ENCODE assay signal across 2 cellular contexts in the genomic region with DNA sequence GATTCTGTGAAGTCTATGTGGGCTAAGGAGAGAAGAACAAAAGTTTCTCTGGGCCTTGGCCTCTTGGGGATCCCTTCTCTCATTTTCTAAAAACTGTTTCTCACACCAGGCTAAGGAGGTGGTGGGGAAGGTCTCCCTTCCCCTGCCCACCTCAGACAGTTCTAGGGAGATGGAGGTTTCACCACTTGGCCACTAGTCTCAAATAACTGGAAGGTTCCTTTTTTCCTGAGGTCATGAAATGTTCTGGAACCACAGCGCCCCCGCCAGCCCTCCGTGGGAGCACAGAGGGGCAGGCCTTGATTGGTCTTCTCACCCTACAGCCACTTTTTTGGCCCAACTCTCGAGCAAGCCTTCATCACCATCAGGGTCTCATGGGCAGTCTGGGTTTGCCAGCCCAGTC.
TF ChIP-seq lines count a peak whose summit lies in the region.

No MANE protein-coding gene starts in this region.

TF ChIP-seq in Ishikawa, 13 proteins besides CTCF, POLR2A, EP300 and RAD21:
- TF ChIP-seq NFIC (IDR thresholded peaks at IDR 0.05) (no peak), TEAD4 (IDR thresholded peaks at IDR 0.05) (no peak), TCF12 (IDR thresholded peaks at IDR 0.05; ENCODE audit: low read depth) (no peak), FOXM1 (IDR thresholded peaks at IDR 0.05; ENCODE audit: borderline replicate concordance, low read depth) (no peak), CEBPB (IDR thresholded peaks at IDR 0.05) (no peak), REST (IDR thresholded peaks at IDR 0.05; ENCODE audit: low read depth) (no peak), TAF1 (IDR thresholded peaks at IDR 0.05; ENCODE audit: low read depth) (no peak), CREB1 (IDR thresholded peaks at IDR 0.05; ENCODE audit: low read depth) (no peak), YY1 (IDR thresholded peaks at IDR 0.05; ENCODE audit: low read depth) (no peak), ZBTB7A (IDR thresholded peaks at IDR 0.05; ENCODE audit: low read depth) (no peak), USF1 (IDR thresholded peaks at IDR 0.05) (no peak)
- TF ChIP-seq, protein P1, sequence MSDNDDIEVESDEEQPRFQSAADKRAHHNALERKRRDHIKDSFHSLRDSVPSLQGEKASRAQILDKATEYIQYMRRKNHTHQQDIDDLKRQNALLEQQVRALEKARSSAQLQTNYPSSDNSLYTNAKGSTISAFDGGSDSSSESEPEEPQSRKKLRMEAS (IDR thresholded peaks at IDR 0.05): no peak

TF ChIP-seq in HepG2, 621 proteins besides CTCF, POLR2A, EP300 and RAD21 (continues in another document):
- TF ChIP-seq ZNF326 (CRISPR knock-in tag; IDR thresholded peaks at IDR 0.05; ENCODE audit: borderline replicate concordance): peak; percentile 65; the same call in 1 of the 2 replicates
- TF ChIP-seq ZNF143 (CRISPR knock-in tag; IDR thresholded peaks at IDR 0.05): no peak
- no peak for TF ChIP-seq TOE1 (CRISPR knock-in tag; IDR thresholded peaks at IDR 0.05)
- no peak for TF ChIP-seq ZNF580 (CRISPR knock-in tag; IDR thresholded peaks at IDR 0.05; ENCODE audit: borderline replicate concordance, low read depth)
- TF ChIP-seq ZFP90 (CRISPR knock-in tag; IDR thresholded peaks at IDR 0.05; ENCODE audit: borderline replicate concordance): no peak
- no peak for TF ChIP-seq ZNF543 (CRISPR knock-in tag; IDR thresholded peaks at IDR 0.05)
- TF ChIP-seq ETV6 (CRISPR knock-in tag; conservative IDR thresholded peaks at IDR 0.05): no peak
- no peak for TF ChIP-seq ZBTB42 (CRISPR knock-in tag; IDR thresholded peaks at IDR 0.05)
- no peak for TF ChIP-seq MATR3 (CRISPR knock-in tag; IDR thresholded peaks at IDR 0.05)
- TF ChIP-seq, protein P2, sequence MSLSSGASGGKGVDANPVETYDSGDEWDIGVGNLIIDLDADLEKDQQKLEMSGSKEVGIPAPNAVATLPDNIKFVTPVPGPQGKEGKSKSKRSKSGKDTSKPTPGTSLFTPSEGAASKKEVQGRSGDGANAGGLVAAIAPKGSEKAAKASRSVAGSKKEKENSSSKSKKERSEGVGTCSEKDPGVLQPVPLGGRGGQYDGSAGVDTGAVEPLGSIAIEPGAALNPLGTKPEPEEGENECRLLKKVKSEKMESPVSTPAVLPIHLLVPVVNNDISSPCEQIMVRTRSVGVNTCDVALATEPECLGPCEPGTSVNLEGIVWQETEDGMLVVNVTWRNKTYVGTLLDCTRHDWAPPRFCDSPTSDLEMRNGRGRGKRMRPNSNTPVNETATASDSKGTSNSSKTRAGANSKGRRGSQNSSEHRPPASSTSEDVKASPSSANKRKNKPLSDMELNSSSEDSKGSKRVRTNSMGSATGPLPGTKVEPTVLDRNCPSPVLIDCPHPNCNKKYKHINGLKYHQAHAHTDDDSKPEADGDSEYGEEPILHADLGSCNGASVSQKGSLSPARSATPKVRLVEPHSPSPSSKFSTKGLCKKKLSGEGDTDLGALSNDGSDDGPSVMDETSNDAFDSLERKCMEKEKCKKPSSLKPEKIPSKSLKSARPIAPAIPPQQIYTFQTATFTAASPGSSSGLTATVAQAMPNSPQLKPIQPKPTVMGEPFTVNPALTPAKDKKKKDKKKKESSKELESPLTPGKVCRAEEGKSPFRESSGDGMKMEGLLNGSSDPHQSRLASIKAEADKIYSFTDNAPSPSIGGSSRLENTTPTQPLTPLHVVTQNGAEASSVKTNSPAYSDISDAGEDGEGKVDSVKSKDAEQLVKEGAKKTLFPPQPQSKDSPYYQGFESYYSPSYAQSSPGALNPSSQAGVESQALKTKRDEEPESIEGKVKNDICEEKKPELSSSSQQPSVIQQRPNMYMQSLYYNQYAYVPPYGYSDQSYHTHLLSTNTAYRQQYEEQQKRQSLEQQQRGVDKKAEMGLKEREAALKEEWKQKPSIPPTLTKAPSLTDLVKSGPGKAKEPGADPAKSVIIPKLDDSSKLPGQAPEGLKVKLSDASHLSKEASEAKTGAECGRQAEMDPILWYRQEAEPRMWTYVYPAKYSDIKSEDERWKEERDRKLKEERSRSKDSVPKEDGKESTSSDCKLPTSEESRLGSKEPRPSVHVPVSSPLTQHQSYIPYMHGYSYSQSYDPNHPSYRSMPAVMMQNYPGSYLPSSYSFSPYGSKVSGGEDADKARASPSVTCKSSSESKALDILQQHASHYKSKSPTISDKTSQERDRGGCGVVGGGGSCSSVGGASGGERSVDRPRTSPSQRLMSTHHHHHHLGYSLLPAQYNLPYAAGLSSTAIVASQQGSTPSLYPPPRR (CRISPR knock-in tag; IDR thresholded peaks at IDR 0.05; ENCODE audit: borderline replicate concordance): 0 out of 2 replicates have a peak, but pooled peaks have one; percentile 17
- TF ChIP-seq, protein P3, sequence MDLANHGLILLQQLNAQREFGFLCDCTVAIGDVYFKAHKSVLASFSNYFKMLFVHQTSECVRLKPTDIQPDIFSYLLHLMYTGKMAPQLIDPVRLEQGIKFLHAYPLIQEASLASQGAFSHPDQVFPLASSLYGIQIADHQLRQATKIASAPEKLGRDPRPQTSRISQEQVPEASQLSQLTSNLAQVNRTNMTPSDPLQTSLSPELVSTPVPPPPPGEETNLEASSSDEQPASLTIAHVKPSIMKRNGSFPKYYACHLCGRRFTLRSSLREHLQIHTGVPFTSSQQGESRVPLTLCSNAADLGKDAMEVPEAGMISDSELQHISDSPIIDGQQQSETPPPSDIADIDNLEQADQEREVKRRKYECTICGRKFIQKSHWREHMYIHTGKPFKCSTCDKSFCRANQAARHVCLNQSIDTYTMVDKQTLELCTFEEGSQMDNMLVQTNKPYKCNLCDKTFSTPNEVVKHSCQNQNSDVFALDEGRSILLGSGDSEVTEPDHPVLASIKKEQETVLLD (CRISPR knock-in tag; IDR thresholded peaks at IDR 0.05; ENCODE audit: low read depth): no peak
- no peak for TF ChIP-seq TFE3 (CRISPR knock-in tag; IDR thresholded peaks at IDR 0.05)
- no peak for TF ChIP-seq KLF15 (CRISPR knock-in tag; IDR thresholded peaks at IDR 0.05; ENCODE audit: borderline replicate concordance)
- TF ChIP-seq ZNF33B (CRISPR knock-in tag; IDR thresholded peaks at IDR 0.05): no peak
- TF ChIP-seq GATAD2A (CRISPR knock-in tag; IDR thresholded peaks at IDR 0.05): 0 out of 2 replicates have a peak, but pooled peaks have one; percentile 12
- TF ChIP-seq, protein P4, sequence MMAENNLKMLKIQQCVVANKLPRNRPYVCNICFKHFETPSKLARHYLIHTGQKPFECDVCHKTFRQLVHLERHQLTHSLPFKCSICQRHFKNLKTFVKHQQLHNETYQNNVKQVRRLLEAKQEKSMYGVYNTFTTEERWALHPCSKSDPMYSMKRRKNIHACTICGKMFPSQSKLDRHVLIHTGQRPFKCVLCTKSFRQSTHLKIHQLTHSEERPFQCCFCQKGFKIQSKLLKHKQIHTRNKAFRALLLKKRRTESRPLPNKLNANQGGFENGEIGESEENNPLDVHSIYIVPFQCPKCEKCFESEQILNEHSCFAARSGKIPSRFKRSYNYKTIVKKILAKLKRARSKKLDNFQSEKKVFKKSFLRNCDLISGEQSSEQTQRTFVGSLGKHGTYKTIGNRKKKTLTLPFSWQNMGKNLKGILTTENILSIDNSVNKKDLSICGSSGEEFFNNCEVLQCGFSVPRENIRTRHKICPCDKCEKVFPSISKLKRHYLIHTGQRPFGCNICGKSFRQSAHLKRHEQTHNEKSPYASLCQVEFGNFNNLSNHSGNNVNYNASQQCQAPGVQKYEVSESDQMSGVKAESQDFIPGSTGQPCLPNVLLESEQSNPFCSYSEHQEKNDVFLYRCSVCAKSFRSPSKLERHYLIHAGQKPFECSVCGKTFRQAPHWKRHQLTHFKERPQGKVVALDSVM (CRISPR knock-in tag; IDR thresholded peaks at IDR 0.05): no peak
- no peak for TF ChIP-seq SP5 (CRISPR knock-in tag; IDR thresholded peaks at IDR 0.05; ENCODE audit: borderline replicate concordance, low read depth)
- TF ChIP-seq CEBPG (CRISPR knock-in tag; IDR thresholded peaks at IDR 0.05): no peak
- no peak for TF ChIP-seq ZNF614 (CRISPR knock-in tag; IDR thresholded peaks at IDR 0.05; ENCODE audit: borderline replicate concordance)
- no peak for TF ChIP-seq NFYC (CRISPR knock-in tag; IDR thresholded peaks at IDR 0.05)
- TF ChIP-seq ZNF292 (CRISPR knock-in tag; IDR thresholded peaks at IDR 0.05; ENCODE audit: borderline replicate concordance, low read depth): no peak
- TF ChIP-seq, protein P5, sequence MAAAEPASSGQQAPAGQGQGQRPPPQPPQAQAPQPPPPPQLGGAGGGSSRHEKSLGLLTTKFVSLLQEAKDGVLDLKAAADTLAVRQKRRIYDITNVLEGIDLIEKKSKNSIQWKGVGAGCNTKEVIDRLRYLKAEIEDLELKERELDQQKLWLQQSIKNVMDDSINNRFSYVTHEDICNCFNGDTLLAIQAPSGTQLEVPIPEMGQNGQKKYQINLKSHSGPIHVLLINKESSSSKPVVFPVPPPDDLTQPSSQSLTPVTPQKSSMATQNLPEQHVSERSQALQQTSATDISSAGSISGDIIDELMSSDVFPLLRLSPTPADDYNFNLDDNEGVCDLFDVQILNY (CRISPR knock-in tag; conservative IDR thresholded peaks at IDR 0.05): no peak
- TF ChIP-seq, protein P6, sequence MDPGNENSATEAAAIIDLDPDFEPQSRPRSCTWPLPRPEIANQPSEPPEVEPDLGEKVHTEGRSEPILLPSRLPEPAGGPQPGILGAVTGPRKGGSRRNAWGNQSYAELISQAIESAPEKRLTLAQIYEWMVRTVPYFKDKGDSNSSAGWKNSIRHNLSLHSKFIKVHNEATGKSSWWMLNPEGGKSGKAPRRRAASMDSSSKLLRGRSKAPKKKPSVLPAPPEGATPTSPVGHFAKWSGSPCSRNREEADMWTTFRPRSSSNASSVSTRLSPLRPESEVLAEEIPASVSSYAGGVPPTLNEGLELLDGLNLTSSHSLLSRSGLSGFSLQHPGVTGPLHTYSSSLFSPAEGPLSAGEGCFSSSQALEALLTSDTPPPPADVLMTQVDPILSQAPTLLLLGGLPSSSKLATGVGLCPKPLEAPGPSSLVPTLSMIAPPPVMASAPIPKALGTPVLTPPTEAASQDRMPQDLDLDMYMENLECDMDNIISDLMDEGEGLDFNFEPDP (CRISPR knock-in tag; conservative IDR thresholded peaks at IDR 0.05): no peak
- TF ChIP-seq NR2F1 (CRISPR knock-in tag; IDR thresholded peaks at IDR 0.05): no peak
- TF ChIP-seq YEATS2 (CRISPR knock-in tag; IDR thresholded peaks at IDR 0.05; ENCODE audit: borderline replicate concordance): no peak
- TF ChIP-seq HOXA3 (CRISPR knock-in tag; IDR thresholded peaks at IDR 0.05): no peak
- TF ChIP-seq TCF7 (IDR thresholded peaks at IDR 0.05; ENCODE audit: low read depth): no peak
- TF ChIP-seq ZNF407 (CRISPR knock-in tag; IDR thresholded peaks at IDR 0.05; ENCODE audit: not compliant biosample characterization): no peak
- no peak for TF ChIP-seq AHR (CRISPR knock-in tag; IDR thresholded peaks at IDR 0.05)
